ENCODE assay signal across 14 cellular contexts in genomic region chr14:91311284-91311662, GRCh38.
A peak's percentile ranks its signal among the peaks of the same experiment; 100 is the strongest.
DNase-seq lines count a peak whose midpoint lies in the region; ATAC-seq and TF ChIP-seq lines count a peak whose summit lies in the region.
"Had no signal": no experiment of that assay in that cellular context is flagged by ENCODE, and none has a peak within 500 bp of the region (broad histone marks: within the 10 kb centered on the region; RNA-seq: fewer than 3 reads in every experiment).

No MANE protein-coding gene starts in this region.

- peaks cover 29% of the 10 kb centered on the region for H3K36me3 Mint-ChIP-seq in mesothelial cell of epicardium

- no peak overlapping the region for H2AFZ ChIP-seq in OCI-LY3 (ENCODE audit: low read depth, low read length)

- H3K4me1 Mint-ChIP-seq in mesothelial cell of epicardium: no peaks in the 10 kb centered on the region

- no peak overlapping the region for H3K4me2 ChIP-seq in OCI-LY3 (ENCODE audit: low read length)

- no peaks in the 10 kb centered on the region for H3K9me3 ChIP-seq in OCI-LY3 (ENCODE audit: insufficient read depth, low read length)
- H3K9me3 ChIP-seq in mucosa of descending colon: no peaks in the 10 kb centered on the region
- H3K9me3 ChIP-seq: thyroid gland had no signal

- H3K4me3 ChIP-seq in OCI-LY3 (ENCODE audit: low read length) (no peak overlapping the region), mucosa of descending colon (no peak overlapping the region)
- H3K4me3 ChIP-seq: skin epidermis, thyroid gland had no signal

- H3K27me3 ChIP-seq in OCI-LY3 (ENCODE audit: low read depth, low read length): no peaks in the 10 kb centered on the region
- H3K27me3 ChIP-seq: thyroid gland had no signal

- intact Hi-C loops in mucosa of descending colon (cut with DNase I, micrococcal nuclease): no loop called here

- no peaks in the 10 kb centered on the region for H3K27me3 Mint-ChIP-seq in mesothelial cell of epicardium (ENCODE audit: low read depth)

- peak overlapping the region; percentile 27 for H3K27ac ChIP-seq in OCI-LY3 (ENCODE audit: low read length)
- H3K27ac ChIP-seq: thyroid gland had no signal

- H3K36me3 ChIP-seq in OCI-LY3 (replicated peaks; ENCODE audit: low read depth, low read length): peaks cover 76% of the 10 kb centered on the region
- H3K36me3 ChIP-seq in mucosa of descending colon (ENCODE audit: low read depth): no peaks in the 10 kb centered on the region
- H3K36me3 ChIP-seq: thyroid gland had no signal

- H3K27ac Mint-ChIP-seq in mesothelial cell of epicardium: no peak overlapping the region

- ATAC-seq in mucosa of descending colon: peak; percentile 85

- H4K20me1 ChIP-seq in OCI-LY3 (ENCODE audit: insufficient read depth, low read length): peaks cover 11% of the 10 kb centered on the region; the same call in 1 of the 2 replicates

- peak; percentile 16 for TF ChIP-seq CTCF in OCI-LY3 (IDR thresholded peaks at IDR 0.05; ENCODE audit: low read depth, low read length)
- TF ChIP-seq CTCF in mucosa of descending colon (IDR thresholded peaks at IDR 0.05): no peak
- no peak for TF ChIP-seq CTCF in mesothelial cell of epicardium (IDR thresholded peaks at IDR 0.05; ENCODE audit: unreplicated experiment)

- H3K9ac ChIP-seq in OCI-LY3 (ENCODE audit: low read length): no peak overlapping the region

- peaks cover 40% of the 10 kb centered on the region for H3K79me2 ChIP-seq in OCI-LY3 (ENCODE audit: low read length)

- H3K4me3 Mint-ChIP-seq in mesothelial cell of epicardium: no peak overlapping the region

- no peaks in the 10 kb centered on the region for H3K9me3 Mint-ChIP-seq in mesothelial cell of epicardium

- H3K4me1 ChIP-seq in OCI-LY3 (ENCODE audit: low read length) (peaks cover 30% of the 10 kb centered on the region), mucosa of descending colon (ENCODE audit: low read depth) (peaks cover 8% of the 10 kb centered on the region)
- H3K4me1 ChIP-seq: thyroid gland had no signal

- DNase-seq in GDM1 (lab: John Stamatoyannopoulos, UW) (peak; percentile 11), mucosa of descending colon (peak; percentile 50 to 72 (median 59)), RKO (ENCODE audit: low spot score) (no peak), mesothelial cell of epicardium (ENCODE audit: low spot score in 2 of 2, unreplicated experiment in 2 of 2) (no peak), DMS53 treated with DMSO at 0.1 percent for 48 hours (lab: John Stamatoyannopoulos, UW; ENCODE audit: unreplicated experiment) (no peak), NCI-H2081 (lab: John Stamatoyannopoulos, UW) (no peak)
- peak; percentile 36 for DNase-seq in activated CD8-positive, alpha-beta memory T cell treated with anti-CD3 and anti-CD28 coated beads, Interleukin-2, amount 50 U/mL, for 4 hours
- DNase-seq: aorta, DMS79, NCI-H1048, SHP77, thyroid gland had no signal

Comparison
In these comparisons a context has a peak if more than half of its experiments do, and no peak if none do; other contexts are left out.
1. DNase-seq: peak in GDM1 (single experiment), activated CD8-positive, alpha-beta memory T cell treated with anti-CD3 and anti-CD28 coated beads, Interleukin-2, amount 50 U/mL, for 4 hours (single experiment) and mucosa of descending colon (3 of 3); none in RKO (single experiment), mesothelial cell of epicardium (0 of 2), DMS53 treated with DMSO at 0.1 percent for 48 hours (single experiment) and NCI-H2081 (0 of 2).